ENCODE assay signal across 1 cellular context in the genomic region with DNA sequence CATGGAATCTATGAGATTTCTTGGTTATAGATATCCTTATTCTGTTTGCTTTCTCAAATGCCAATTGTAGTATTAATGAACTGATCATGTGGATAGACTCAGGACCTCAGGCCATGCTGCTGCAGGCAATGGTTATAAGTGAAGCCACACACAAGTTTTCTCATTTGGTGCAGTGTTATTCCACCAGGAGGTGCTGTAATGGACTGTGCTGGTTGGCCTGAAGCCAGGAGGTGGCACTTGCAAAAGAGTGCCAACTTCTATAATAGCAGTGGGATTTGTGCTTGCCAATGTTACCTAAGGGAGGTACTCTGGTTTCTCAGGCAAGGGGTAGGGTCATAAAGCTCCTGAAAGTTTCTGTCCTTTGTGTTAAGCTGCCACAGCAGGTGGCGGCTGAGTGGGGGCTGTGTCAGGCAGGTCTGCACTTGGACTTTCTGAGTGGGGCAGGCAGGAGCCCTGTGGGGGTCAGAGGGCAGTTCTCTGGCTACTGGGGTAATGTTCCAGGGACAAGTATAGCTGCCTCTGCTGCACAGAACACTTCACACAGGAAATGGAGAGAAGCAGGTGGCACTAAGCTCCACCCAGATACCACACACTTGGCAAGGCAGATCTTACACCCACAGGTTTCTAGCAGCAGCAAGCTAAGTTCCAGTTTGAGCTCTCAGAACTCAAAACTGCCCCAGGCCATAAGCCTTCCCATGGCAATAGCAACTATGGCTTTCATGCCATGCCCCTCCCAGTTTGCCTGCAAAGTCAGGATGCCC.
TF ChIP-seq lines count a peak whose summit lies in the region.

No MANE protein-coding gene starts in this region.

TF ChIP-seq in SK-N-SH treated with all-trans-retinoic acid at 6 μM for 48 hours, 23 proteins besides CTCF, POLR2A, EP300 and RAD21 (continued from another document):
- TF ChIP-seq, protein P1, sequence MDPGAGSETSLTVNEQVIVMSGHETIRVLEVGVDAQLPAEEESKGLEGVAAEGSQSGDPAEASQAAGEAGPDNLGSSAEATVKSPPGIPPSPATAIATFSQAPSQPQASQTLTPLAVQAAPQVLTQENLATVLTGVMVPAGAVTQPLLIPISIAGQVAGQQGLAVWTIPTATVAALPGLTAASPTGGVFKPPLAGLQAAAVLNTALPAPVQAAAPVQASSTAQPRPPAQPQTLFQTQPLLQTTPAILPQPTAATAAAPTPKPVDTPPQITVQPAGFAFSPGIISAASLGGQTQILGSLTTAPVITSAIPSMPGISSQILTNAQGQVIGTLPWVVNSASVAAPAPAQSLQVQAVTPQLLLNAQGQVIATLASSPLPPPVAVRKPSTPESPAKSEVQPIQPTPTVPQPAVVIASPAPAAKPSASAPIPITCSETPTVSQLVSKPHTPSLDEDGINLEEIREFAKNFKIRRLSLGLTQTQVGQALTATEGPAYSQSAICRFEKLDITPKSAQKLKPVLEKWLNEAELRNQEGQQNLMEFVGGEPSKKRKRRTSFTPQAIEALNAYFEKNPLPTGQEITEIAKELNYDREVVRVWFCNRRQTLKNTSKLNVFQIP (CRISPR knock-in tag; IDR thresholded peaks at IDR 0.05; ENCODE audit: borderline replicate concordance, low read depth) = no peak
- TF ChIP-seq ZFP30 (CRISPR knock-in tag; IDR thresholded peaks at IDR 0.05) (no peak), OSR1 (CRISPR knock-in tag; IDR thresholded peaks at IDR 0.05) (no peak), TOX (CRISPR knock-in tag; IDR thresholded peaks at IDR 0.05; ENCODE audit: borderline replicate concordance) (no peak), ZC3H10 (CRISPR knock-in tag; IDR thresholded peaks at IDR 0.05) (no peak), CSDC2 (CRISPR knock-in tag; IDR thresholded peaks at IDR 0.05) (no peak)
- TF ChIP-seq, protein P2, sequence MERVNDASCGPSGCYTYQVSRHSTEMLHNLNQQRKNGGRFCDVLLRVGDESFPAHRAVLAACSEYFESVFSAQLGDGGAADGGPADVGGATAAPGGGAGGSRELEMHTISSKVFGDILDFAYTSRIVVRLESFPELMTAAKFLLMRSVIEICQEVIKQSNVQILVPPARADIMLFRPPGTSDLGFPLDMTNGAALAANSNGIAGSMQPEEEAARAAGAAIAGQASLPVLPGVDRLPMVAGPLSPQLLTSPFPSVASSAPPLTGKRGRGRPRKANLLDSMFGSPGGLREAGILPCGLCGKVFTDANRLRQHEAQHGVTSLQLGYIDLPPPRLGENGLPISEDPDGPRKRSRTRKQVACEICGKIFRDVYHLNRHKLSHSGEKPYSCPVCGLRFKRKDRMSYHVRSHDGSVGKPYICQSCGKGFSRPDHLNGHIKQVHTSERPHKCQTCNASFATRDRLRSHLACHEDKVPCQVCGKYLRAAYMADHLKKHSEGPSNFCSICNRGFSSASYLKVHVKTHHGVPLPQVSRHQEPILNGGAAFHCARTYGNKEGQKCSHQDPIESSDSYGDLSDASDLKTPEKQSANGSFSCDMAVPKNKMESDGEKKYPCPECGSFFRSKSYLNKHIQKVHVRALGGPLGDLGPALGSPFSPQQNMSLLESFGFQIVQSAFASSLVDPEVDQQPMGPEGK (CRISPR knock-in tag; IDR thresholded peaks at IDR 0.05; ENCODE audit: borderline replicate concordance) = no peak
